12 cellular contexts compared by ENCODE assay signal in genomic region chr4:168995537-168996295, GRCh38. TPM values are rescaled to one million over a fixed set of nuclear protein-coding genes. Genes with fewer than 3 reads are reported as not detected.
DNase-seq lines count a peak whose midpoint lies in the region; ATAC-seq and TF ChIP-seq lines count a peak whose summit lies in the region.
"Had no signal": no experiment of that assay in that cellular context is flagged by ENCODE, and none has a peak within 500 bp of the region (broad histone marks: within the 10 kb centered on the region; RNA-seq: fewer than 3 reads in every experiment).

No MANE protein-coding gene starts in this region.

- H3K9ac ChIP-seq in Loucy (ENCODE audit: low read depth, low read length, poor library complexity, severe bottlenecking): no peak overlapping the region
- no peak overlapping the region for H3K9ac ChIP-seq in endodermal cell (ENCODE audit: extremely low read depth, low read length, poor library complexity, severe bottlenecking)

- H3K27me3 Mint-ChIP-seq in endodermal cell (ENCODE audit: insufficient read depth) (no peaks in the 10 kb centered on the region), neural crest cell (ENCODE audit: low read depth) (no peaks in the 10 kb centered on the region)
- H3K27me3 Mint-ChIP-seq in activated naive CD8-positive, alpha-beta T cell treated with anti-CD3 and anti-CD28 coated beads, Interleukin-2, amount 50 U/mL, for 24 hours: no peaks in the 10 kb centered on the region
- H3K27me3 Mint-ChIP-seq: naive thymus-derived CD4-positive, alpha-beta T cell had no signal

- WGBS in endodermal cell (ENCODE audit: insufficient coverage in 1 of 2, insufficient read length in 1 of 2), 2 experiments: 86 to 87% methylated on average over 1 to 2 of the region's 2 CpGs

- ATAC-seq in GM18517 (IDR thresholded peaks at IDR 0.05; ENCODE audit: unreplicated experiment) (no peak), GM18870 (IDR thresholded peaks at IDR 0.05; ENCODE audit: unreplicated experiment) (no peak)
- ATAC-seq in activated naive CD8-positive, alpha-beta T cell treated with anti-CD3 and anti-CD28 coated beads, Interleukin-2, amount 50 U/mL, for 24 hours: no peak
- ATAC-seq: naive thymus-derived CD4-positive, alpha-beta T cell had no signal

- H2AFZ ChIP-seq in Loucy (ENCODE audit: low read length): no peak overlapping the region

- no peak overlapping the region for H3K4me2 ChIP-seq in Loucy (ENCODE audit: low read depth, low read length, poor library complexity, severe bottlenecking)

- H3K36me3 Mint-ChIP-seq in endodermal cell (ENCODE audit: low read depth) (peaks cover 55% of the 10 kb centered on the region), neural crest cell (ENCODE audit: low read depth) (peaks cover 6% of the 10 kb centered on the region)
- peaks cover 21% of the 10 kb centered on the region for H3K36me3 Mint-ChIP-seq in activated naive CD8-positive, alpha-beta T cell treated with anti-CD3 and anti-CD28 coated beads, Interleukin-2, amount 50 U/mL, for 24 hours (ENCODE audit: low read depth)

- H3K27ac Mint-ChIP-seq in endodermal cell (no peak overlapping the region), neural crest cell (ENCODE audit: unreplicated experiment) (no peak overlapping the region)
- H3K27ac Mint-ChIP-seq in activated naive CD8-positive, alpha-beta T cell treated with anti-CD3 and anti-CD28 coated beads, Interleukin-2, amount 50 U/mL, for 24 hours: no peak overlapping the region

- peaks cover 10% of the 10 kb centered on the region; the same call in 1 of the 2 replicates for H3K79me2 ChIP-seq in Loucy (ENCODE audit: insufficient read depth, low read length)

- no peak overlapping the region for H3K27ac ChIP-seq in endodermal cell (ENCODE audit: low read depth, low read length)
- H3K27ac ChIP-seq: HL-60 had no signal

- H3K4me1 ChIP-seq in Loucy (ENCODE audit: insufficient read depth, low read length, poor library complexity, severe bottlenecking) (peaks cover 27% of the 10 kb centered on the region), endodermal cell (ENCODE audit: control insufficient read depth, insufficient read depth, low read length) (no peaks in the 10 kb centered on the region)

- DNase-seq in G401 (ENCODE audit: low spot score): peak; percentile 8
- no peak for DNase-seq in endodermal cell
- DNase-seq in neural crest cell (ENCODE audit: low read depth, low spot score): no peak
- no peak for DNase-seq in activated naive CD8-positive, alpha-beta T cell treated with anti-CD3 and anti-CD28 coated beads, Interleukin-2, amount 50 U/mL, for 24 hours
- no peak for DNase-seq in NCI-H1694 (lab: John Stamatoyannopoulos, UW)
- DNase-seq: activated naive CD4-positive, alpha-beta T cell treated with Interleukin-2 at 50 U/mL for 16 hours; naive thymus-derived CD4-positive, alpha-beta T cell; NCI-H524 had no signal

- peaks cover 19% of the 10 kb centered on the region for H4K20me1 ChIP-seq in Loucy (ENCODE audit: insufficient read depth, low read length, poor library complexity, severe bottlenecking)

- H3K9me3 ChIP-seq in Loucy (ENCODE audit: insufficient read depth, low read depth, low read length) (no peaks in the 10 kb centered on the region), endodermal cell (ENCODE audit: control insufficient read depth, low read length) (peaks cover 4% of the 10 kb centered on the region)

- H3K4me3 ChIP-seq in Loucy (ENCODE audit: low read length, poor library complexity, severe bottlenecking) (no peak overlapping the region), endodermal cell (ENCODE audit: low read length) (no peak overlapping the region)

- H3K36me3 ChIP-seq in Loucy (ENCODE audit: insufficient read depth, low read length): peaks cover 24% of the 10 kb centered on the region
- H3K36me3 ChIP-seq in endodermal cell (ENCODE audit: control insufficient read depth, insufficient read depth, low read length): peaks cover 77% of the 10 kb centered on the region

- TF ChIP-seq CTCF in Loucy (conservative IDR thresholded peaks at IDR 0.05; ENCODE audit: low read length) (peak; percentile 46), endodermal cell (conservative IDR thresholded peaks at IDR 0.05) (peak; percentile 37), neural crest cell (conservative IDR thresholded peaks at IDR 0.05) (peak; percentile 51)

- H3F3A ChIP-seq in Loucy (ENCODE audit: low read depth): no peaks in the 10 kb centered on the region

- H3K4me1 Mint-ChIP-seq in endodermal cell (peaks cover 9% of the 10 kb centered on the region), neural crest cell (peaks cover 13% of the 10 kb centered on the region)
- no peaks in the 10 kb centered on the region for H3K4me1 Mint-ChIP-seq in activated naive CD8-positive, alpha-beta T cell treated with anti-CD3 and anti-CD28 coated beads, Interleukin-2, amount 50 U/mL, for 24 hours

- in situ Hi-C loops in G401 (cut with HindIII; ENCODE audit: low sequenced_read_pairs): no loop called here

- H3K9me3 Mint-ChIP-seq in endodermal cell: no peaks in the 10 kb centered on the region
- no peaks in the 10 kb centered on the region for H3K9me3 Mint-ChIP-seq in neural crest cell
- H3K9me3 Mint-ChIP-seq in activated naive CD8-positive, alpha-beta T cell treated with anti-CD3 and anti-CD28 coated beads, Interleukin-2, amount 50 U/mL, for 24 hours: no peaks in the 10 kb centered on the region
- H3K9me3 Mint-ChIP-seq: naive thymus-derived CD4-positive, alpha-beta T cell had no signal

- H3K4me3 Mint-ChIP-seq in endodermal cell: no peak overlapping the region
- no peak overlapping the region for H3K4me3 Mint-ChIP-seq in neural crest cell
- H3K4me3 Mint-ChIP-seq in activated naive CD8-positive, alpha-beta T cell treated with anti-CD3 and anti-CD28 coated beads, Interleukin-2, amount 50 U/mL, for 24 hours: no peak overlapping the region
- H3K4me3 Mint-ChIP-seq: naive thymus-derived CD4-positive, alpha-beta T cell had no signal

- H3K9me2 ChIP-seq in Loucy (replicated peaks; ENCODE audit: low read depth, low read length): no peaks in the 10 kb centered on the region

- H3K27me3 ChIP-seq in Loucy (ENCODE audit: insufficient read depth, low read length, poor library complexity, severe bottlenecking) (no peaks in the 10 kb centered on the region), endodermal cell (ENCODE audit: control insufficient read depth, insufficient read depth, low read length, poor library complexity, severe bottlenecking) (no peaks in the 10 kb centered on the region)

RNA-seq across cellular contexts. Expression of gene CBR4, which starts 14.3 kb away (rescaled TPM):
- 2.7 and 5.8 TPM in 2 replicates for total RNA-seq in G401 (2014; rRNA removed; shearing (Covaris generic))
- 10 to 100 TPM; 39.0 to 55.6 TPM for total RNA-seq in endodermal cell
- 26.1 TPM for polyA plus RNA-seq in endodermal cell (2013, experiment 1 of 2)
- 25.4 TPM for polyA plus RNA-seq in endodermal cell (2013, experiment 2 of 2)
- 36.0 and 37.0 TPM in 2 replicates for total RNA-seq in neural crest cell
